Comparison of ENCODE assay signal across 27 cellular contexts in genomic region chr2:84708442-84708841, GRCh38.
"Had no signal": no experiment of that assay in that cellular context is flagged by ENCODE, and none has a peak within 500 bp of the region (broad histone marks: within the 10 kb centered on the region; RNA-seq: fewer than 3 reads in every experiment).

No MANE protein-coding gene starts in this region.

- H3K27ac Mint-ChIP-seq: dendritic cell treated with granulocyte-macrophage colony-stimulating factor and Interleukin-4, amounts not matched to agents 40 ng/mL and 50 ng/mL, for 4 days; endodermal cell; mesothelial cell of epicardium had no signal

- ATAC-seq: effector memory CD8-positive, alpha-beta T cell; esophagus mucosa; gastrocnemius medialis; heart right ventricle; left cardiac atrium; left lung; left ventricle myocardium superior; lower lobe of right lung; mucosa of descending colon; naive thymus-derived CD8-positive, alpha-beta T cell had no signal

- H3K27me3 ChIP-seq: esophagus squamous epithelium, gastrocnemius medialis, heart right ventricle, left lung had no signal

- H3K4me1 Mint-ChIP-seq: mesothelial cell of epicardium, naive B cell had no signal

- H3K4me3 Mint-ChIP-seq: dendritic cell treated with granulocyte-macrophage colony-stimulating factor and Interleukin-4, amounts not matched to agents 40 ng/mL and 50 ng/mL, for 4 days; effector memory CD8-positive, alpha-beta T cell; endodermal cell; mesothelial cell of epicardium; naive thymus-derived CD8-positive, alpha-beta T cell had no signal

- H3K9me3 Mint-ChIP-seq: dendritic cell treated with granulocyte-macrophage colony-stimulating factor and Interleukin-4, amounts not matched to agents 40 ng/mL and 50 ng/mL, for 4 days; effector memory CD8-positive, alpha-beta T cell; endodermal cell; mesothelial cell of epicardium had no signal

- H3K4me3 ChIP-seq: esophagus squamous epithelium, gastrocnemius medialis, heart right ventricle, left lung, lower lobe of right lung, mucosa of descending colon had no signal

- H3K36me3 ChIP-seq: esophagus squamous epithelium, gastrocnemius medialis, heart right ventricle, left lung, lower lobe of right lung had no signal

- H3K36me3 Mint-ChIP-seq: mesothelial cell of epicardium, naive B cell had no signal

- H3K4me1 ChIP-seq: esophagus squamous epithelium, gastrocnemius medialis, heart right ventricle, left lung had no signal

- H3K9me3 ChIP-seq: esophagus squamous epithelium, gastrocnemius medialis, heart right ventricle, left lung, lower lobe of right lung, mucosa of descending colon had no signal

- DNase-seq: cortex of kidney; effector CD8-positive, alpha-beta T cell; effector memory CD8-positive, alpha-beta T cell; endodermal cell; erythroblast; esophagus squamous epithelium; foreskin fibroblast; foreskin melanocyte; gastrocnemius medialis; glutamatergic neuron; heart right ventricle; hippocampal formation; left cardiac atrium; left lung; left ventricle myocardium superior; lower lobe of right lung; mesenchymal stem cell; mucosa of descending colon; naive B cell; naive thymus-derived CD8-positive, alpha-beta T cell had no signal

- H3K27ac ChIP-seq: epithelial cell of prostate, esophagus squamous epithelium, gastrocnemius medialis, heart right ventricle, left lung, lower lobe of right lung had no signal

- H3K27me3 Mint-ChIP-seq: dendritic cell treated with granulocyte-macrophage colony-stimulating factor and Interleukin-4, amounts not matched to agents 40 ng/mL and 50 ng/mL, for 4 days; effector memory CD8-positive, alpha-beta T cell; naive B cell; naive thymus-derived CD8-positive, alpha-beta T cell had no signal

- FAIRE-seq: endometrium, islet of Langerhans, keratinocyte had no signal
